19 cellular contexts compared by ENCODE assay signal in the genomic region with DNA sequence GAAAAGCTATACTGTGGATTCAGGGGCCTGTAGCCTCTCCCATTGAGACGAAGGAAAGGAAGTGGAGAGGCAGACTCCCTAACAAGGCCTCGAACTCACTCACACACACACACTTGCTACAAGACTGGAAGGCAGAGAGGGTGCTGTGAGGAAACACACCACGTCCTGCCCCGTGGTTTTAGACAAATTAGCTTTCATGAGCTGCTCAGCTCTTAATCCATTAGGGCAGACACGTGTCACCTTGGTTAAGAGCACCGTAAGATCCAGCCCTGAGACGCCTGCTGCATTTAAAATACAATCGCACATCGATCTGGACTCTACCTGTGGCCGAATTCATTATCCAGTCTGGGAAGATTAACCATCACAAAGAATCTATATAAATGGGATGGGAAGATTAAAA.
"Had no signal": no experiment of that assay in that cellular context is flagged by ENCODE, and none has a peak within 500 bp of the region (broad histone marks: within the 10 kb centered on the region; RNA-seq: fewer than 3 reads in every experiment).

No MANE protein-coding gene starts in this region.

- H3K27ac ChIP-seq: SJSA1, SK-N-MC had no signal

- H3K27me3 ChIP-seq: SJSA1 had no signal

- H3K9me3 ChIP-seq: SJSA1 had no signal

- H3K4me1 ChIP-seq: SJSA1 had no signal

- DNase-seq: KBM-7, MV-4-11, NCI-H1048, NCI-H1105, NCI-H1417, NCI-H1436 treated with DMSO at 0.1 percent for 48 hours, NCI-H1694, NCI-H187 treated with DMSO at 0.1 percent for 48 hours, NCI-H2029 treated with DMSO at 0.1 percent for 48 hours, NCI-H2171 treated with DMSO at 0.1 percent for 48 hours, NCI-H345, NCI-H446 treated with DMSO at 0.1 percent for 48 hours, NCI-H510A treated with DMSO at 0.1 percent for 48 hours, NCI-H526, Right ventricle myocardium superior, RPMI8226, SIG-M5 had no signal

- H3K36me3 ChIP-seq: SJSA1 had no signal

- H3K4me3 ChIP-seq: SJSA1, SK-N-MC had no signal
